ENCODE assay signal across 33 cellular contexts in the genomic region with DNA sequence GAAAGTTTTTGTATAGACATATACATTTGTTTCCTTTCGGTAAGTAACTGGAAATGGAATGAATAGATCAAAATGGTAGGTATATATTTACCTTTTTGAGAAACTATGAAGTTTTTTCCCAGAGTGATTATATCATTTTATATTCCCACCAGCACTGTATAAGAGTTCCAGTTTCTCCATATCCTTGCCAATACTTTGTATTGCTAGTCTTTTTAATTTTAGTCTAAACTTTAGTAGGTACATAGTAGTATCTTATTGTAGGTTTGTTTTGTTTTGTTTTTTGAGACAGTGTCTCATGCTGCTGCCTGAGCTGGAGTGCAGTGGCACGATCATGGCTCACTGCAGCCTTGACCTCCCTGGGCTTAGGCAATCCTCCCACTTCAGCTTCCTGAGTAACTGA.
"Had no signal": no experiment of that assay in that cellular context is flagged by ENCODE, and none has a peak within 500 bp of the region (broad histone marks: within the 10 kb centered on the region; RNA-seq: fewer than 3 reads in every experiment).

No MANE protein-coding gene starts in this region.

- ATAC-seq: activated naive CD4-positive, alpha-beta T cell treated with anti-CD3 and anti-CD28 coated beads, Interleukin-2, amount 50 U/mL, for 72 hours; activated naive CD8-positive, alpha-beta T cell treated with anti-CD3 and anti-CD28 coated beads, Interleukin-2, amount 50 U/mL, for 24 hours; activated T-cell treated with anti-CD3 and anti-CD28 coated beads, Interleukin-2, amount 50 U/mL, for 4 hours; activated T-cell treated with anti-CD3 and anti-CD28 coated beads, Interleukin-2, amount 50 U/mL, for 72 hours; activated T-helper 17 cell treated with anti-CD3 and anti-CD28 coated beads, Interleukin-2, amount 50 U/mL, for 72 hours; body of pancreas had no signal

- H3K27ac ChIP-seq: adrenal gland, ascending aorta, body of pancreas, brain microvascular endothelial cell, breast epithelium, cardiac muscle cell had no signal

- H3K9me3 ChIP-seq: adrenal gland, body of pancreas had no signal

- H3K4me1 ChIP-seq: adrenal gland, ascending aorta, body of pancreas, breast epithelium had no signal

- H3K4me3 ChIP-seq: adrenal gland, ascending aorta, body of pancreas, breast epithelium, cardiac muscle cell had no signal

- H3K27me3 ChIP-seq: adrenal gland, ascending aorta, body of pancreas, brain microvascular endothelial cell, breast epithelium, cardiac muscle cell had no signal

- H3K36me3 ChIP-seq: adrenal gland had no signal

- DNase-seq: activated effector memory CD4-positive, alpha-beta T cell treated with anti-CD3 and anti-CD28 coated beads, Interleukin-2, amount 50 U/mL, for 16 hours; activated effector memory CD4-positive, alpha-beta T cell treated with Interleukin-2 at 50 U/mL for 16 hours; activated gamma-delta T cell; activated gamma-delta T cell treated with Interleukin-2 at 50 U/mL for 16 hours; activated naive CD4-positive, alpha-beta T cell; activated naive CD4-positive, alpha-beta T cell treated with anti-CD3 and anti-CD28 coated beads for 36 hours; activated naive CD4-positive, alpha-beta T cell treated with anti-CD3 and anti-CD28 coated beads, Interleukin-2, amount 10 ng/mL, durations not matched to agents 7 days and 5 days; activated naive CD4-positive, alpha-beta T cell treated with anti-CD3 and anti-CD28 coated beads, Interleukin-2, amount 50 U/mL, for 16 hours; activated naive CD4-positive, alpha-beta T cell treated with Interleukin-2 at 50 U/mL for 16 hours; activated naive CD8-positive, alpha-beta T cell treated with anti-CD3 and anti-CD28 coated beads for 36 hours; activated naive CD8-positive, alpha-beta T cell treated with anti-CD3 and anti-CD28 coated beads, Interleukin-2, amount 10 ng/mL, durations not matched to agents 7 days and 5 days; activated naive CD8-positive, alpha-beta T cell treated with anti-CD3 and anti-CD28 coated beads, Interleukin-2, amount 50 U/mL, for 24 hours; activated T-cell treated with anti-CD3 and anti-CD28 coated beads, Interleukin-2, amount 50 U/mL, for 24 hours; activated T-cell treated with anti-CD3 and anti-CD28 coated beads, Interleukin-2, amount 50 U/mL, for 4 hours; activated T-cell treated with anti-CD3 and anti-CD28 coated beads, Interleukin-2, amount 50 U/mL, for 48 hours; activated T-cell treated with anti-CD3 and anti-CD28 coated beads, Interleukin-2, amount 50 U/mL, for 72 hours; adrenal gland; amniotic stem cell; amygdala; anterior cingulate cortex; aorta; body of pancreas; brain microvascular endothelial cell; caudate nucleus; central memory CD4-positive, alpha-beta T cell; cerebellar nuclear complex had no signal

- FAIRE-seq: astrocyte, bronchial epithelial cell had no signal
